In the genomic region with DNA sequence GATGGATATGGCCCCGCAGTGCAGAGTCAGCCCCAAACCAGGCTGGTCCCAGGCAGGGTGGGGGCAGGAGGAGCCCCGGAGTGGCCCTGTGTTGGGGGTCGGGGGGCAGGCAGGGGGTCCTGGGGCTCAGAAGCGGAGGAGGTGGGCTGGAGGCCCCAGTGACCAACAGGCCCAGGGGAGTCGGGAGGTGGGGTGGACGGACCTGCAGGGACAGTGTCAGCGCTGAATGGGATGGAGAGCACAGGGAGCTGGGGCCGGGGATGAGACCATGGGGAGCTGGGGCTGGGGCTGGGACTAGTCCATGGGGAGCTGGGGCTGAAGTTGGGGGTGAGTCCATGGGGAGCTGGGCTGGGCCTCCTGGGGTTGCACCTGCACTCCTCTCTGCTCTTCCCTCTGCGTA, we compare ENCODE assay signal across 7 cellular contexts. TPM values are rescaled to one million over a fixed set of nuclear protein-coding genes. Genes with fewer than 3 reads are reported as not detected.
"Had no signal": no experiment of that assay in that cellular context is flagged by ENCODE, and none has a peak within 500 bp of the region (broad histone marks: within the 10 kb centered on the region; RNA-seq: fewer than 3 reads in every experiment).

No MANE protein-coding gene starts in this region.

RNA-seq across cellular contexts. Expression of a gene that starts 0.9 kb away (rescaled TPM):
- total RNA-seq: HepG2, HT1080, IMR-90, NCI-H460, PC-9, SJCRH30 had no signal
- polyA plus RNA-seq: IMR-90 had no signal

RNA-seq across cellular contexts. Expression of a gene that starts 9.6 kb away (rescaled TPM):
- total RNA-seq: HepG2, HT1080, IMR-90, NCI-H460, PC-9, RPMI7951, SJCRH30 had no signal
- polyA plus RNA-seq: HepG2, IMR-90 had no signal

RNA-seq across cellular contexts. Expression of a gene that starts 14.5 kb away (rescaled TPM):
- total RNA-seq: HepG2, HT1080, IMR-90, NCI-H460, PC-9, SJCRH30 had no signal
- polyA plus RNA-seq: HepG2, IMR-90 had no signal

RNA-seq across cellular contexts. Expression of a gene that starts 16.3 kb away (rescaled TPM):
- total RNA-seq: HepG2, HT1080, IMR-90, NCI-H460, PC-9, RPMI7951, SJCRH30 had no signal
- polyA plus RNA-seq: HepG2, IMR-90 had no signal
